ENCODE assay signal across 10 cellular contexts in the genomic region with DNA sequence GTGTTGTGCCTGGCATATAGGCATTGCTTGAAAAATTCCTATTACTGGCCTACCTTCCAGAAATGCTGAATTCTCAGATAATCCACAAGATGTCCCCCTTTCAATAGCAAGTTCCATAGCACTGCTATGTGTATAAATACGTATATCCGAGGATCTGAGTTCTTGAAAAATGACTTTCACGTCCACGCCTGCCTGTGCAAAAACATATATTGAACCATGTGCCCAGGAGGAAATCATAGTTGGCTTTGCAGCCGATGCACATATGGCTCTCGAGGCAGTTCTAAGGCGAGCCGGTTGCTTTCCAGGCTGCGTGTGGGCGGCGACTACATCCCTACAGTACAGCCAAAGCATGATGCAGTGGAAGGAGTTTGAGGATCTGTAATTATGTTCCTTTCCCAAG. TPM values are rescaled to one million over a fixed set of nuclear protein-coding genes. Genes with fewer than 3 reads are reported as not detected.
DNase-seq lines count a peak whose midpoint lies in the region; ATAC-seq, FAIRE-seq and TF ChIP-seq lines count a peak whose summit lies in the region.
"Had no signal": no experiment of that assay in that cellular context is flagged by ENCODE, and none has a peak within 500 bp of the region (broad histone marks: within the 10 kb centered on the region; RNA-seq: fewer than 3 reads in every experiment).

No MANE protein-coding gene starts in this region.

- ATAC-seq in activated CD8-positive, alpha-beta T cell treated with anti-CD3 and anti-CD28 coated beads, Interleukin-2, amount 10 ng/mL, durations not matched to agents 7 days and 5 days, result no peak
- no peak for ATAC-seq in effector memory CD8-positive, alpha-beta T cell (replicated peaks)

- peaks cover 0 to 56% of the 10 kb centered on the region in 2 experiments; a peak in 2 of 5 replicates for H3K9me3 Mint-ChIP-seq in H9
- H3K9me3 Mint-ChIP-seq in activated CD8-positive, alpha-beta T cell treated with anti-CD3 and anti-CD28 coated beads, Interleukin-2, amount 10 ng/mL, durations not matched to agents 7 days and 5 days (ENCODE audit: insufficient read depth), result no peaks in the 10 kb centered on the region
- H3K9me3 Mint-ChIP-seq in effector memory CD8-positive, alpha-beta T cell, result no peaks in the 10 kb centered on the region

- no peaks in the 10 kb centered on the region for H3K79me2 ChIP-seq in H9 (ENCODE audit: insufficient read depth, low read length)

- 0 out of 7 replicates have a peak, but pooled peaks cover 0 to 3% (median 0%) of the 10 kb centered on the region in 3 experiments for H3K36me3 Mint-ChIP-seq in H9 (ENCODE audit: insufficient read depth in 1 of 3, low read depth in 3 of 3)
- no peaks in the 10 kb centered on the region for H3K36me3 Mint-ChIP-seq in activated CD8-positive, alpha-beta T cell treated with anti-CD3 and anti-CD28 coated beads, Interleukin-2, amount 10 ng/mL, durations not matched to agents 7 days and 5 days (ENCODE audit: low read depth)
- peaks cover 3% of the 10 kb centered on the region for H3K36me3 Mint-ChIP-seq in effector memory CD8-positive, alpha-beta T cell (ENCODE audit: insufficient read depth)

- H3K4me2 ChIP-seq in H9 (ENCODE audit: insufficient read depth, insufficient read length, low read length), result no peak overlapping the region

- H2BK12ac ChIP-seq in H9 (ENCODE audit: insufficient read length, low read depth, low read length), result no peak overlapping the region

- no peaks in the 10 kb centered on the region for H4K20me1 ChIP-seq in H9 (ENCODE audit: control insufficient read depth, insufficient read depth, insufficient read length)

- DNase-seq in ACHN (peak; percentile 18), HT-29 (ENCODE audit: low spot score) (peak; percentile 60), kidney (no peak), H9 (no peak), cerebellar nuclear complex (lab: John Stamatoyannopoulos, UW) (no peak)
- no peak for DNase-seq in activated CD8-positive, alpha-beta T cell treated with anti-CD3 and anti-CD28 coated beads, Interleukin-2, amount 10 ng/mL, durations not matched to agents 7 days and 5 days
- DNase-seq in effector memory CD8-positive, alpha-beta T cell, result no peak
- DNase-seq: transverse colon had no signal

- H3K79me1 ChIP-seq in H9 (ENCODE audit: insufficient read depth, low read depth, low read length, poor library complexity, severe bottlenecking), result no peaks in the 10 kb centered on the region

- H3K9ac ChIP-seq in kidney (ENCODE audit: low read length in 2 of 2), result no peak overlapping the region
- H3K9ac ChIP-seq in H9 (ENCODE audit: extremely low read depth, insufficient read length, low read length), result no peak overlapping the region

- H3K4me3 ChIP-seq in WI38 (ENCODE audit: low read depth, low read length) (peak overlapping the region; percentile 26), kidney (ENCODE audit: low read length in 2 of 2) (peak overlapping the region; percentile 43 to 52)
- H3K4me3 ChIP-seq: SK-N-MC, transverse colon had no signal

- H3K23me2 ChIP-seq in H9 (ENCODE audit: insufficient read length, low read depth, low read length, poor library complexity, severe bottlenecking), result no peaks in the 10 kb centered on the region

- WGBS in H9 (ENCODE audit: extremely low coverage, insufficient read length, low lambda C conversion rate), result no CpG with 5 or more reads among the region's 11 CpGs

- H2BK5ac ChIP-seq in H9 (ENCODE audit: insufficient read length, low read length), result no peak overlapping the region

- no peak overlapping the region for H2AFZ ChIP-seq in H9 (ENCODE audit: low read length)

- no peaks in the 10 kb centered on the region for H3K27me3 ChIP-seq in H9 (ENCODE audit: insufficient read depth, low read length)
- H3K27me3 ChIP-seq: transverse colon had no signal

- no peak overlapping the region for H4K8ac ChIP-seq in H9 (replicated peaks; ENCODE audit: insufficient read length, low read depth, low read length)

- H2BK20ac ChIP-seq in H9 (ENCODE audit: low read depth, low read length, poor library complexity, severe bottlenecking), result no peak overlapping the region

- peaks cover 6 to 16% of the 10 kb centered on the region in 2 experiments; a peak in 3 of 4 replicates for H3K4me1 Mint-ChIP-seq in H9
- H3K4me1 Mint-ChIP-seq in activated CD8-positive, alpha-beta T cell treated with anti-CD3 and anti-CD28 coated beads, Interleukin-2, amount 10 ng/mL, durations not matched to agents 7 days and 5 days (ENCODE audit: low read depth), result no peaks in the 10 kb centered on the region
- H3K4me1 Mint-ChIP-seq in effector memory CD8-positive, alpha-beta T cell (ENCODE audit: low read depth in 2 of 2), result no peaks in the 10 kb centered on the region

- no peak overlapping the region for H2AK5ac ChIP-seq in H9 (ENCODE audit: insufficient read length, low read length)

- TF ChIP-seq CTCF in WI38 (IDR thresholded peaks at IDR 0.05; ENCODE audit: low read depth, low read length), result peak; percentile 28; the same call in 1 of the 2 replicates
- TF ChIP-seq CTCF in kidney (IDR thresholded peaks at IDR 0.05; ENCODE audit: borderline replicate concordance, extremely low read depth, insufficient read depth), result peak; percentile 16
- TF ChIP-seq CTCF in H9 (conservative IDR thresholded peaks at IDR 0.05), result no peak

- H2BK15ac ChIP-seq in H9 (ENCODE audit: low read depth, low read length), result no peak overlapping the region

- no peak overlapping the region for H4K91ac ChIP-seq in H9 (ENCODE audit: insufficient read length, low read depth, low read length)

- no peak overlapping the region for H3K18ac ChIP-seq in H9 (ENCODE audit: insufficient read length, low read depth, low read length)

- no peak overlapping the region for H3K56ac ChIP-seq in H9 (ENCODE audit: insufficient read length, low read depth, low read length)

- H3K4ac ChIP-seq in H9 (ENCODE audit: low read depth, low read length), result no peak overlapping the region

- H3K27ac ChIP-seq in kidney (ENCODE audit: low read depth in 2 of 2, low read length in 2 of 2) (no peak overlapping the region), H9 (ENCODE audit: insufficient read length, low read depth, low read length) (no peak overlapping the region)
- H3K27ac ChIP-seq: SK-N-MC, transverse colon had no signal

- no peaks in the 10 kb centered on the region for H3K27me3 Mint-ChIP-seq in H9 (ENCODE audit: low read depth)
- no peaks in the 10 kb centered on the region for H3K27me3 Mint-ChIP-seq in activated CD8-positive, alpha-beta T cell treated with anti-CD3 and anti-CD28 coated beads, Interleukin-2, amount 10 ng/mL, durations not matched to agents 7 days and 5 days (ENCODE audit: low read depth)
- H3K27me3 Mint-ChIP-seq in effector memory CD8-positive, alpha-beta T cell, result peaks cover 0 to 6% of the 10 kb centered on the region in 2 donors

- H3T11ph ChIP-seq in H9 (ENCODE audit: low read length), result no peak overlapping the region

- intact Hi-C loops in kidney (cut with DNase I), result no loop called here

- no peak overlapping the region; a peak in 1 of 5 replicates for H3K4me3 Mint-ChIP-seq in H9
- no peak overlapping the region for H3K4me3 Mint-ChIP-seq in activated CD8-positive, alpha-beta T cell treated with anti-CD3 and anti-CD28 coated beads, Interleukin-2, amount 10 ng/mL, durations not matched to agents 7 days and 5 days
- no peak overlapping the region for H3K4me3 Mint-ChIP-seq in effector memory CD8-positive, alpha-beta T cell

- H2BK120ac ChIP-seq in H9 (ENCODE audit: low read depth, low read length, poor library complexity, severe bottlenecking), result no peak overlapping the region

- no peaks in the 10 kb centered on the region for H3K36me3 ChIP-seq in kidney (ENCODE audit: control insufficient read depth in 1 of 2, insufficient read depth in 2 of 2, low read length in 2 of 2)
- H3K36me3 ChIP-seq: transverse colon had no signal

- in situ Hi-C loops in ACHN (cut with HindIII; ENCODE audit: low pct_ligation_motif_present, low pct_unique_long_range_greater_than_20kb, low sequenced_read_pairs), result no loop called here

- FAIRE-seq in kidney (lab: Jason Lieb, UNC), result no peak

- H3K27ac Mint-ChIP-seq in H9, result peak overlapping the region in 1 of 3 experiments; percentile 50; a peak in 1 of 7 replicates
- H3K27ac Mint-ChIP-seq in activated CD8-positive, alpha-beta T cell treated with anti-CD3 and anti-CD28 coated beads, Interleukin-2, amount 10 ng/mL, durations not matched to agents 7 days and 5 days, result no peak overlapping the region
- H3K27ac Mint-ChIP-seq in effector memory CD8-positive, alpha-beta T cell, result no peak overlapping the region

- H3K14ac ChIP-seq in H9 (ENCODE audit: insufficient read depth, low read length), result no peak overlapping the region

- H3K4me1 ChIP-seq in kidney (ENCODE audit: control insufficient read depth in 1 of 2, insufficient read depth in 1 of 2, low read depth in 1 of 2, low read length in 2 of 2), result no peaks in the 10 kb centered on the region
- no peaks in the 10 kb centered on the region for H3K4me1 ChIP-seq in H9 (ENCODE audit: insufficient read depth, low read length)
- H3K4me1 ChIP-seq: transverse colon had no signal

- H3K23ac ChIP-seq in H9 (ENCODE audit: insufficient read length, low read depth, low read length), result no peak overlapping the region

- CTCF ChIA-PET in activated CD8-positive, alpha-beta T cell treated with anti-CD3 and anti-CD28 coated beads, Interleukin-2, amount 10 ng/mL, durations not matched to agents 7 days and 5 days (lab: Charles Lee), result no interaction called here

- no peak overlapping the region for H4K5ac ChIP-seq in H9 (ENCODE audit: insufficient read length, low read depth, low read length)

- POLR2A ChIA-PET in activated CD8-positive, alpha-beta T cell treated with anti-CD3 and anti-CD28 coated beads, Interleukin-2, amount 10 ng/mL, durations not matched to agents 7 days and 5 days (lab: Charles Lee), result no interaction called here

- H3K9me3 ChIP-seq in kidney (ENCODE audit: control insufficient read depth in 1 of 2, low read length in 2 of 2), result no peaks in the 10 kb centered on the region
- peaks cover 8% of the 10 kb centered on the region for H3K9me3 ChIP-seq in H9 (ENCODE audit: control insufficient read depth, low read depth, low read length)
- H3K9me3 ChIP-seq: transverse colon had no signal

RNA-seq across cellular contexts. Expression of gene ESX1, which starts 55.4 kb away (rescaled TPM):
- total RNA-seq in HT-29 (2014; rRNA removed; shearing (Covaris generic)), result not detected in 2 replicates
- total RNA-seq in kidney (not detected), H9 (2021) (not detected in 2 replicates)
- polyA plus RNA-seq in kidney (ENCODE audit: insufficient read depth, low read depth, low replicate concordance), result not detected
- total RNA-seq in activated CD8-positive, alpha-beta T cell treated with anti-CD3 and anti-CD28 coated beads, Interleukin-2, amount 10 ng/mL, durations not matched to agents 7 days and 5 days, result not detected
- total RNA-seq: transverse colon had no signal

Comparison
In these comparisons a context has a peak if more than half of its experiments do, and no peak if none do; other contexts are left out.
1. DNase-seq: peak in ACHN (single experiment) and HT-29 (single experiment); none in kidney (single experiment), H9 (single experiment), activated CD8-positive, alpha-beta T cell treated with anti-CD3 and anti-CD28 coated beads, Interleukin-2, amount 10 ng/mL, durations not matched to agents 7 days and 5 days (single experiment), effector memory CD8-positive, alpha-beta T cell (0 of 3) and cerebellar nuclear complex (0 of 2).